In the genomic region with DNA sequence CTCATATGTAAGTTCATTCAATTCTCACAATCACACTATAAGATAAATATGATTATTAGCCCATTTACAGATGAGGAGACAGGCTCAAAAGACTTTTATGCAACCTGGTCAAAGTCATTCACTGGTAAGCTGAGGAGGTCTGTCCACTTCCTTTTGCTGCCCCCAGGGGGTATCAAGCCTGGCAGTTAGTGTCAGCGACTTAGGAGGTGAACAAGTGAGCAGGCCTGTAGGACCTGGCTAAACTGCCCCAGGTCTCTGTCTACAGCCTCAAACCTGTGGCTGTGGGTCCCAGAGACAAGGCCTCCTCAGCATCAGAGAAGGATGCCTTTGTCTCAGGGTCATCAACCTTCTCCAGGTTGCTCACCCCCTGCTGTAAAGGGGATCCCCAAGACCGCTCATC, we compare ENCODE assay signal across 20 cellular contexts. TPM values are rescaled to one million over a fixed set of nuclear protein-coding genes. Genes with fewer than 3 reads are reported as not detected.
DNase-seq lines count a peak whose midpoint lies in the region; ATAC-seq and TF ChIP-seq lines count a peak whose summit lies in the region.
"Had no signal": no experiment of that assay in that cellular context is flagged by ENCODE, and none has a peak within 500 bp of the region (broad histone marks: within the 10 kb centered on the region; RNA-seq: fewer than 3 reads in every experiment).

No MANE protein-coding gene starts in this region.

- peaks cover 18% of the 10 kb centered on the region for H3K79me2 ChIP-seq in smooth muscle cell (ENCODE audit: low read depth)

- peaks cover 30% of the 10 kb centered on the region for H3F3A ChIP-seq in smooth muscle cell (ENCODE audit: low read depth)

- DNase-seq in DMS53 (lab: John Stamatoyannopoulos, UW): peak; percentile 8
- no peak for DNase-seq in DMS53 treated with DMSO at 0.1 percent for 48 hours (lab: John Stamatoyannopoulos, UW; ENCODE audit: unreplicated experiment)
- no peak for DNase-seq in endodermal cell
- no peak for DNase-seq in smooth muscle cell (lab: John Stamatoyannopoulos, UW; ENCODE audit: unreplicated experiment)
- no peak for DNase-seq in NAMALWA (ENCODE audit: low spot score)
- no peak for DNase-seq in T-helper 2 cell
- DNase-seq: GDM1, MV-4-11, NCI-H1436, NCI-H2029, NCI-H2171 treated with DMSO at 0.1 percent for 48 hours, NCI-H510A, NCI-H774, Right ventricle myocardium superior had no signal

- peaks cover 19% of the 10 kb centered on the region for H3K27me3 Mint-ChIP-seq in endodermal cell (ENCODE audit: insufficient read depth)

- H3K27ac ChIP-seq in endodermal cell (ENCODE audit: low read depth, low read length) (no peak overlapping the region), smooth muscle cell (ENCODE audit: low read depth) (peak overlapping the region; percentile 95)
- H3K27ac ChIP-seq: 22Rv1; BLaER1 treated with 17β-estradiol and CSF1 and Interleukin-3, amounts not matched to agents 10 nM and 100 nM; SK-N-MC had no signal

- H3K9me3 Mint-ChIP-seq in endodermal cell: no peaks in the 10 kb centered on the region
- H3K9me3 Mint-ChIP-seq: IgD-negative memory B cell had no signal

- H3K4me3 ChIP-seq in endodermal cell (ENCODE audit: low read length) (no peak overlapping the region), smooth muscle cell (no peak overlapping the region)
- H3K4me3 ChIP-seq: BLaER1 treated with 17β-estradiol and CSF1 and Interleukin-3, amounts not matched to agents 10 nM and 100 nM; SK-N-MC had no signal

- H2AFZ ChIP-seq in smooth muscle cell (ENCODE audit: low read depth): no peak overlapping the region

- no peaks in the 10 kb centered on the region for H3K36me3 Mint-ChIP-seq in endodermal cell (ENCODE audit: low read depth)

- WGBS in endodermal cell (ENCODE audit: insufficient coverage in 1 of 2, insufficient read length in 1 of 2), 2 experiments: 83 to 88% methylated on average over 1 to 2 of the region's 2 CpGs
- 97% methylated on average over 2 of the region's 2 CpGs for WGBS in smooth muscle cell (ENCODE audit: low lambda C conversion rate)

- H3K36me3 ChIP-seq in endodermal cell (ENCODE audit: control insufficient read depth, insufficient read depth, low read length) (no peaks in the 10 kb centered on the region), smooth muscle cell (ENCODE audit: low read depth) (peaks cover 1% of the 10 kb centered on the region)
- H3K36me3 ChIP-seq: BLaER1 treated with 17β-estradiol and CSF1 and Interleukin-3, amounts not matched to agents 10 nM and 100 nM had no signal

- ATAC-seq in SK-N-SH treated with all-trans-retinoic acid at 6 μM for 48 hours (0 out of 3 replicates have a peak, but pooled peaks have one; percentile 0), GM21390 (IDR thresholded peaks at IDR 0.05; ENCODE audit: unreplicated experiment) (no peak)

- no peak overlapping the region for H3K27ac Mint-ChIP-seq in endodermal cell
- H3K27ac Mint-ChIP-seq: IgD-negative memory B cell had no signal

- no peak overlapping the region for H3K4me2 ChIP-seq in smooth muscle cell

- H3K4me1 Mint-ChIP-seq in endodermal cell: peaks cover 2% of the 10 kb centered on the region

- no peak overlapping the region for H3K4me3 Mint-ChIP-seq in endodermal cell
- H3K4me3 Mint-ChIP-seq: IgD-negative memory B cell had no signal

- TF ChIP-seq CTCF in endodermal cell (conservative IDR thresholded peaks at IDR 0.05) (peak; percentile 24), smooth muscle cell (IDR thresholded peaks at IDR 0.05; ENCODE audit: borderline replicate concordance, insufficient read depth, poor library complexity, severe bottlenecking) (no peak)

- H3K9ac ChIP-seq in endodermal cell (ENCODE audit: extremely low read depth, low read length, poor library complexity, severe bottlenecking) (no peak overlapping the region), smooth muscle cell (ENCODE audit: low read depth) (no peak overlapping the region)
- H3K9ac ChIP-seq: BLaER1 treated with 17β-estradiol and CSF1 and Interleukin-3, amounts not matched to agents 10 nM and 100 nM had no signal

- H3K27me3 ChIP-seq in endodermal cell (ENCODE audit: control insufficient read depth, insufficient read depth, low read length, poor library complexity, severe bottlenecking): no peaks in the 10 kb centered on the region
- H3K27me3 ChIP-seq in smooth muscle cell (ENCODE audit: low read depth): no peaks in the 10 kb centered on the region

- H3K9me3 ChIP-seq in endodermal cell (ENCODE audit: control insufficient read depth, low read length) (no peaks in the 10 kb centered on the region), smooth muscle cell (replicated peaks; ENCODE audit: low read depth) (no peaks in the 10 kb centered on the region)

- H4K20me1 ChIP-seq in smooth muscle cell (ENCODE audit: low read depth): peaks cover 15% of the 10 kb centered on the region

- no peaks in the 10 kb centered on the region for H3K4me1 ChIP-seq in endodermal cell (ENCODE audit: control insufficient read depth, insufficient read depth, low read length)
- H3K4me1 ChIP-seq in smooth muscle cell (ENCODE audit: low read depth): peaks cover 12% of the 10 kb centered on the region

TF ChIP-seq in SK-N-SH treated with all-trans-retinoic acid at 6 μM for 48 hours, 23 proteins besides CTCF, POLR2A, EP300 and RAD21 (continues in another document):
- TF ChIP-seq POU6F1 (CRISPR knock-in tag; IDR thresholded peaks at IDR 0.05; ENCODE audit: borderline replicate concordance, low read depth) (no peak), ZFP3 (CRISPR knock-in tag; IDR thresholded peaks at IDR 0.05) (no peak), ISL1 (CRISPR knock-in tag; IDR thresholded peaks at IDR 0.05) (no peak), ARNTL (CRISPR knock-in tag; IDR thresholded peaks at IDR 0.05; ENCODE audit: borderline replicate concordance, low read depth) (no peak), OSR1 (CRISPR knock-in tag; IDR thresholded peaks at IDR 0.05) (no peak), ESRRG (CRISPR knock-in tag; IDR thresholded peaks at IDR 0.05) (no peak), TCF4 (CRISPR knock-in tag; IDR thresholded peaks at IDR 0.05; ENCODE audit: borderline replicate concordance) (no peak), ZNF8 (CRISPR knock-in tag; IDR thresholded peaks at IDR 0.05) (no peak), PPARA (CRISPR knock-in tag; IDR thresholded peaks at IDR 0.05; ENCODE audit: borderline replicate concordance) (no peak), GLIS3 (CRISPR knock-in tag; IDR thresholded peaks at IDR 0.05) (no peak), BACH2 (CRISPR knock-in tag; IDR thresholded peaks at IDR 0.05; ENCODE audit: borderline replicate concordance) (no peak), ZFP30 (CRISPR knock-in tag; IDR thresholded peaks at IDR 0.05) (no peak), SNAI2 (CRISPR knock-in tag; IDR thresholded peaks at IDR 0.05) (no peak), CSRNP3 (CRISPR knock-in tag; IDR thresholded peaks at IDR 0.05) (no peak)
- TF ChIP-seq, protein P1, sequence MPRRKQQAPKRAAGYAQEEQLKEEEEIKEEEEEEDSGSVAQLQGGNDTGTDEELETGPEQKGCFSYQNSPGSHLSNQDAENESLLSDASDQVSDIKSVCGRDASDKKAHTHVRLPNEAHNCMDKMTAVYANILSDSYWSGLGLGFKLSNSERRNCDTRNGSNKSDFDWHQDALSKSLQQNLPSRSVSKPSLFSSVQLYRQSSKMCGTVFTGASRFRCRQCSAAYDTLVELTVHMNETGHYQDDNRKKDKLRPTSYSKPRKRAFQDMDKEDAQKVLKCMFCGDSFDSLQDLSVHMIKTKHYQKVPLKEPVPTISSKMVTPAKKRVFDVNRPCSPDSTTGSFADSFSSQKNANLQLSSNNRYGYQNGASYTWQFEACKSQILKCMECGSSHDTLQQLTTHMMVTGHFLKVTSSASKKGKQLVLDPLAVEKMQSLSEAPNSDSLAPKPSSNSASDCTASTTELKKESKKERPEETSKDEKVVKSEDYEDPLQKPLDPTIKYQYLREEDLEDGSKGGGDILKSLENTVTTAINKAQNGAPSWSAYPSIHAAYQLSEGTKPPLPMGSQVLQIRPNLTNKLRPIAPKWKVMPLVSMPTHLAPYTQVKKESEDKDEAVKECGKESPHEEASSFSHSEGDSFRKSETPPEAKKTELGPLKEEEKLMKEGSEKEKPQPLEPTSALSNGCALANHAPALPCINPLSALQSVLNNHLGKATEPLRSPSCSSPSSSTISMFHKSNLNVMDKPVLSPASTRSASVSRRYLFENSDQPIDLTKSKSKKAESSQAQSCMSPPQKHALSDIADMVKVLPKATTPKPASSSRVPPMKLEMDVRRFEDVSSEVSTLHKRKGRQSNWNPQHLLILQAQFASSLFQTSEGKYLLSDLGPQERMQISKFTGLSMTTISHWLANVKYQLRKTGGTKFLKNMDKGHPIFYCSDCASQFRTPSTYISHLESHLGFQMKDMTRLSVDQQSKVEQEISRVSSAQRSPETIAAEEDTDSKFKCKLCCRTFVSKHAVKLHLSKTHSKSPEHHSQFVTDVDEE (CRISPR knock-in tag; IDR thresholded peaks at IDR 0.05): no peak

RNA-seq across cellular contexts. Expression of gene TGFBI, which starts 10.4 kb away (rescaled TPM):
- total RNA-seq in endodermal cell (1 to 10 TPM; 2.8 to 4.9 TPM), smooth muscle cell (2,635 and 2,673 TPM in 2 replicates)
- polyA plus RNA-seq in endodermal cell (2013, experiment 1 of 2): 40.8 TPM
- polyA plus RNA-seq in endodermal cell (2013, experiment 2 of 2): 59.6 TPM
- polyA plus RNA-seq in smooth muscle cell: 2,505 and 2,991 TPM in 2 replicates

Comparison
In these comparisons a context has a peak if more than half of its experiments do, and no peak if none do; other contexts are left out.
1. RNA of gene TGFBI, which starts 10.4 kb away (total RNA-seq): 2,635 to 2,673 TPM in smooth muscle cell; 2.8 to 4.9 TPM in endodermal cell; every median in the first group is over 100 times any median in the second.